In the genomic region with DNA sequence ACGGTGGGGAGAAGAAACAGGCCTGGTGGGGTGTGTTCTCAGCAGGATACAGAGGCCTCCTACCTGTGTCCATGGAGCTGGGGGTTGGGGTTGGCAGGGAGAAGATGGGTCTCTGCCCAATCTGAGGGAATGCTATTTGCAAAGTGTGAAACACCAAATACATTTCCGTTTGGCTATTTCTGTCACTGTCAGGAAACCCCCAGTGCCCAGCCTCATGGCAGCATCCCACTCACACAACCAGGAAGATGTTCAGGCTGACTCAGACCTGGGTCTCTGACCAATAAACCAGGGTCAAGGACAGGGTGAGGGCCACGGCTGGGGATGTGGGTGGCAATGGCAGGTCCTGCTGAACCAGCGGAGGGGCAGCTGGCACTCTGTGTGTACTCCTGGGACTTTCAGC, we compare ENCODE assay signal across 18 cellular contexts.
"Had no signal": no experiment of that assay in that cellular context is flagged by ENCODE, and none has a peak within 500 bp of the region (broad histone marks: within the 10 kb centered on the region; RNA-seq: fewer than 3 reads in every experiment).

No MANE protein-coding gene starts in this region.

- H3K4me3 ChIP-seq: gastrocnemius medialis, heart right ventricle, left ventricle myocardium inferior, thoracic aorta, uterus had no signal

- ATAC-seq: gastrocnemius medialis; stimulated activated naive CD8-positive, alpha-beta T cell treated with anti-CD3 and anti-CD28 coated beads, Interleukin-15, amount 100 ng/mL, for 72 hours had no signal

- H3K4me1 ChIP-seq: gastrocnemius medialis, heart right ventricle, left ventricle myocardium inferior, uterus had no signal

- H3K27me3 ChIP-seq: gastrocnemius medialis, heart right ventricle, uterus had no signal

- FAIRE-seq: kidney had no signal

- H3K9me3 ChIP-seq: gastrocnemius medialis, thoracic aorta, uterus had no signal

- DNase-seq: activated CD4-positive, alpha-beta memory T cell treated with anti-CD3 and anti-CD28 coated beads, Interleukin-2, amount 10 ng/mL, durations not matched to agents 7 days and 5 days; activated CD4-positive, alpha-beta T cell treated with anti-CD3 and anti-CD28 coated beads for 1 hour; activated CD8-positive, alpha-beta memory T cell treated with anti-CD3 and anti-CD28 coated beads, Interleukin-2, amount 50 U/mL, for 48 hours; caudate nucleus; cortex of kidney; effector memory CD4-positive, alpha-beta T cell; gastrocnemius medialis; heart right ventricle; kidney; left ventricle myocardium inferior; mesenchymal stem cell; nephron progenitor cell; stimulated activated CD4-positive, alpha-beta T cell treated with anti-CD3 and anti-CD28 coated beads, Interleukin-4, amount 100 ng/mL, for 24 hours; stimulated activated naive CD8-positive, alpha-beta T cell treated with anti-CD3 and anti-CD28 coated beads, Interleukin-15, amount 100 ng/mL, for 72 hours; T1000; uterus had no signal

- H3K27ac ChIP-seq: epithelial cell of prostate, gastrocnemius medialis, heart right ventricle, left ventricle myocardium inferior, thoracic aorta, uterus had no signal

- H3K36me3 ChIP-seq: uterus had no signal
